In the genomic region with DNA sequence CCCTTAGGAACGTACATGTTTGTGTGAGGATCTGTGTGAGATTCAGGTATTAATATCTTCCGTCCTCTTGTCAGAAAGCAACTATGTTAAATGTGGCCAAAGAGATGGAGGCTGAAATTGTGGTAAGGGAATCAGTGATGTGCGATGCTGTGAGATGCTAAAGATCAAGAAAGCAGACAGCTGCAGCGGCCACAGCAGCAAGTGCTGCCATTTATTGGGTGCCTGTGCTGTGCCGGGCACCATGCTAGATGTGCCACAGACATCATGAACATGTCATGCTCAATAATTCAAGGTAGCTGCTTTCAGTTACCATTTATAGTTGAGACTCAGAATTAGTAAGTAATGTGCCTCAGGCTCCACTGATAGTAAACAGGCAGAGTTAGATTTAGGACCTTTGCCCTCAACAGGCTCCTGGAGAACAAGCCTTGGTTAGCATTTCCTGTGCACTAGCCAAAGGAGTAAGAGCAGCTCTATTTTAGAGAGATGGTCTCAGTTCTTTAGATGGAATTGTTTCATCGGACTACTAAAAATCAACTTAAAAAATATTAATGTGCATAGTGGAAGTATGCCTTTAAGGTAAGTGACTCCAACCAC, we compare ENCODE assay signal across 3 cellular contexts.
TF ChIP-seq lines count a peak whose summit lies in the region.

No MANE protein-coding gene starts in this region.

TF ChIP-seq in GM12891, 5 proteins besides CTCF, POLR2A, EP300 and RAD21:
- TF ChIP-seq POU2F2 (IDR thresholded peaks at IDR 0.05; ENCODE audit: low read depth, low read length) = no peak
- TF ChIP-seq POLR2AphosphoS5 (IDR thresholded peaks at IDR 0.05; ENCODE audit: low read depth, low read length) = no peak
- TF ChIP-seq PAX5 (IDR thresholded peaks at IDR 0.05; ENCODE audit: insufficient read depth, low read length, severe bottlenecking) = no peak
- TF ChIP-seq TAF1 (IDR thresholded peaks at IDR 0.05; ENCODE audit: low read depth, low read length) = no peak
- no peak for TF ChIP-seq SPI1 (IDR thresholded peaks at IDR 0.05; ENCODE audit: low read depth, low read length)
TF ChIP-seq in GM12891: peak in this region for 0.

TF ChIP-seq in GM12878, 131 proteins besides CTCF, POLR2A, EP300 and RAD21:
- TF ChIP-seq, protein P1, sequence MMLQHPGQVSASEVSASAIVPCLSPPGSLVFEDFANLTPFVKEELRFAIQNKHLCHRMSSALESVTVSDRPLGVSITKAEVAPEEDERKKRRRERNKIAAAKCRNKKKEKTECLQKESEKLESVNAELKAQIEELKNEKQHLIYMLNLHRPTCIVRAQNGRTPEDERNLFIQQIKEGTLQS (IDR thresholded peaks at IDR 0.05; ENCODE audit: borderline replicate concordance, extremely low read depth, low read depth, low read length) = no peak
- TF ChIP-seq, protein P2, sequence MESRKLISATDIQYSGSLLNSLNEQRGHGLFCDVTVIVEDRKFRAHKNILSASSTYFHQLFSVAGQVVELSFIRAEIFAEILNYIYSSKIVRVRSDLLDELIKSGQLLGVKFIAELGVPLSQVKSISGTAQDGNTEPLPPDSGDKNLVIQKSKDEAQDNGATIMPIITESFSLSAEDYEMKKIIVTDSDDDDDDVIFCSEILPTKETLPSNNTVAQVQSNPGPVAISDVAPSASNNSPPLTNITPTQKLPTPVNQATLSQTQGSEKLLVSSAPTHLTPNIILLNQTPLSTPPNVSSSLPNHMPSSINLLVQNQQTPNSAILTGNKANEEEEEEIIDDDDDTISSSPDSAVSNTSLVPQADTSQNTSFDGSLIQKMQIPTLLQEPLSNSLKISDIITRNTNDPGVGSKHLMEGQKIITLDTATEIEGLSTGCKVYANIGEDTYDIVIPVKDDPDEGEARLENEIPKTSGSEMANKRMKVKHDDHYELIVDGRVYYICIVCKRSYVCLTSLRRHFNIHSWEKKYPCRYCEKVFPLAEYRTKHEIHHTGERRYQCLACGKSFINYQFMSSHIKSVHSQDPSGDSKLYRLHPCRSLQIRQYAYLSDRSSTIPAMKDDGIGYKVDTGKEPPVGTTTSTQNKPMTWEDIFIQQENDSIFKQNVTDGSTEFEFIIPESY (IDR thresholded peaks at IDR 0.05) = no peak
- TF ChIP-seq MXI1 (IDR thresholded peaks at IDR 0.05; ENCODE audit: low read depth, low read length) = no peak
- no peak for TF ChIP-seq BMI1 (IDR thresholded peaks at IDR 0.05; ENCODE audit: borderline replicate concordance)
- TF ChIP-seq RAD51 (IDR thresholded peaks at IDR 0.05) = no peak
- no peak for TF ChIP-seq RUNX3 (IDR thresholded peaks at IDR 0.05; ENCODE audit: low read length)
- no peak for TF ChIP-seq YBX1 (IDR thresholded peaks at IDR 0.05)
- no peak for TF ChIP-seq TCF12 (IDR thresholded peaks at IDR 0.05; ENCODE audit: low read depth, low read length)
- TF ChIP-seq CREB1 (IDR thresholded peaks at IDR 0.05; ENCODE audit: low read depth) = no peak
- no peak for TF ChIP-seq NR2C2 (IDR thresholded peaks at IDR 0.05; ENCODE audit: borderline replicate concordance, control insufficient read depth, insufficient read length, low read depth)
- no peak for TF ChIP-seq SIN3A (IDR thresholded peaks at IDR 0.05; ENCODE audit: low read depth, low read length)
- no peak for TF ChIP-seq NFIC (IDR thresholded peaks at IDR 0.05; ENCODE audit: low read depth, low read length)
- TF ChIP-seq CHD2 (IDR thresholded peaks at IDR 0.05; ENCODE audit: borderline replicate concordance, low read depth, low read length) = no peak
- no peak for TF ChIP-seq CREM (IDR thresholded peaks at IDR 0.05; ENCODE audit: low read depth)
- TF ChIP-seq SMARCA5 (IDR thresholded peaks at IDR 0.05) = no peak
- no peak for TF ChIP-seq SUZ12 (IDR thresholded peaks at IDR 0.05; ENCODE audit: unreplicated experiment)

TF ChIP-seq in HepG2, 621 proteins besides CTCF, POLR2A, EP300 and RAD21:
- TF ChIP-seq NBN (conservative IDR thresholded peaks at IDR 0.05) (no peak), NCOA5 (CRISPR knock-in tag; IDR thresholded peaks at IDR 0.05) (no peak), RNF2 (conservative IDR thresholded peaks at IDR 0.05; ENCODE audit: low read depth) (no peak), ZFYVE20 (CRISPR knock-in tag; IDR thresholded peaks at IDR 0.05; ENCODE audit: borderline replicate concordance, low read depth) (no peak), MTF2 (CRISPR knock-in tag; IDR thresholded peaks at IDR 0.05; ENCODE audit: borderline replicate concordance) (no peak), ZNF557 (CRISPR knock-in tag; IDR thresholded peaks at IDR 0.05) (no peak), ZNF205 (CRISPR knock-in tag; IDR thresholded peaks at IDR 0.05) (no peak), KDM5A (IDR thresholded peaks at IDR 0.05; ENCODE audit: borderline replicate concordance, low read length) (no peak)
- TF ChIP-seq, protein P3, sequence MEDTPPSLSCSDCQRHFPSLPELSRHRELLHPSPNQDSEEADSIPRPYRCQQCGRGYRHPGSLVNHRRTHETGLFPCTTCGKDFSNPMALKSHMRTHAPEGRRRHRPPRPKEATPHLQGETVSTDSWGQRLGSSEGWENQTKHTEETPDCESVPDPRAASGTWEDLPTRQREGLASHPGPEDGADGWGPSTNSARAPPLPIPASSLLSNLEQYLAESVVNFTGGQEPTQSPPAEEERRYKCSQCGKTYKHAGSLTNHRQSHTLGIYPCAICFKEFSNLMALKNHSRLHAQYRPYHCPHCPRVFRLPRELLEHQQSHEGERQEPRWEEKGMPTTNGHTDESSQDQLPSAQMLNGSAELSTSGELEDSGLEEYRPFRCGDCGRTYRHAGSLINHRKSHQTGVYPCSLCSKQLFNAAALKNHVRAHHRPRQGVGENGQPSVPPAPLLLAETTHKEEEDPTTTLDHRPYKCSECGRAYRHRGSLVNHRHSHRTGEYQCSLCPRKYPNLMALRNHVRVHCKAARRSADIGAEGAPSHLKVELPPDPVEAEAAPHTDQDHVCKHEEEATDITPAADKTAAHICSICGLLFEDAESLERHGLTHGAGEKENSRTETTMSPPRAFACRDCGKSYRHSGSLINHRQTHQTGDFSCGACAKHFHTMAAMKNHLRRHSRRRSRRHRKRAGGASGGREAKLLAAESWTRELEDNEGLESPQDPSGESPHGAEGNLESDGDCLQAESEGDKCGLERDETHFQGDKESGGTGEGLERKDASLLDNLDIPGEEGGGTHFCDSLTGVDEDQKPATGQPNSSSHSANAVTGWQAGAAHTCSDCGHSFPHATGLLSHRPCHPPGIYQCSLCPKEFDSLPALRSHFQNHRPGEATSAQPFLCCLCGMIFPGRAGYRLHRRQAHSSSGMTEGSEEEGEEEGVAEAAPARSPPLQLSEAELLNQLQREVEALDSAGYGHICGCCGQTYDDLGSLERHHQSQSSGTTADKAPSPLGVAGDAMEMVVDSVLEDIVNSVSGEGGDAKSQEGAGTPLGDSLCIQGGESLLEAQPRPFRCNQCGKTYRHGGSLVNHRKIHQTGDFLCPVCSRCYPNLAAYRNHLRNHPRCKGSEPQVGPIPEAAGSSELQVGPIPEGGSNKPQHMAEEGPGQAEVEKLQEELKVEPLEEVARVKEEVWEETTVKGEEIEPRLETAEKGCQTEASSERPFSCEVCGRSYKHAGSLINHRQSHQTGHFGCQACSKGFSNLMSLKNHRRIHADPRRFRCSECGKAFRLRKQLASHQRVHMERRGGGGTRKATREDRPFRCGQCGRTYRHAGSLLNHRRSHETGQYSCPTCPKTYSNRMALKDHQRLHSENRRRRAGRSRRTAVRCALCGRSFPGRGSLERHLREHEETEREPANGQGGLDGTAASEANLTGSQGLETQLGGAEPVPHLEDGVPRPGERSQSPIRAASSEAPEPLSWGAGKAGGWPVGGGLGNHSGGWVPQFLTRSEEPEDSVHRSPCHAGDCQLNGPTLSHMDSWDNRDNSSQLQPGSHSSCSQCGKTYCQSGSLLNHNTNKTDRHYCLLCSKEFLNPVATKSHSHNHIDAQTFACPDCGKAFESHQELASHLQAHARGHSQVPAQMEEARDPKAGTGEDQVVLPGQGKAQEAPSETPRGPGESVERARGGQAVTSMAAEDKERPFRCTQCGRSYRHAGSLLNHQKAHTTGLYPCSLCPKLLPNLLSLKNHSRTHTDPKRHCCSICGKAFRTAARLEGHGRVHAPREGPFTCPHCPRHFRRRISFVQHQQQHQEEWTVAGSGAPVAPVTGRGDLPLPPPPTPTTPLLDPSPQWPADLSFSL (CRISPR knock-in tag; IDR thresholded peaks at IDR 0.05) = no peak
- TF ChIP-seq, protein P4, sequence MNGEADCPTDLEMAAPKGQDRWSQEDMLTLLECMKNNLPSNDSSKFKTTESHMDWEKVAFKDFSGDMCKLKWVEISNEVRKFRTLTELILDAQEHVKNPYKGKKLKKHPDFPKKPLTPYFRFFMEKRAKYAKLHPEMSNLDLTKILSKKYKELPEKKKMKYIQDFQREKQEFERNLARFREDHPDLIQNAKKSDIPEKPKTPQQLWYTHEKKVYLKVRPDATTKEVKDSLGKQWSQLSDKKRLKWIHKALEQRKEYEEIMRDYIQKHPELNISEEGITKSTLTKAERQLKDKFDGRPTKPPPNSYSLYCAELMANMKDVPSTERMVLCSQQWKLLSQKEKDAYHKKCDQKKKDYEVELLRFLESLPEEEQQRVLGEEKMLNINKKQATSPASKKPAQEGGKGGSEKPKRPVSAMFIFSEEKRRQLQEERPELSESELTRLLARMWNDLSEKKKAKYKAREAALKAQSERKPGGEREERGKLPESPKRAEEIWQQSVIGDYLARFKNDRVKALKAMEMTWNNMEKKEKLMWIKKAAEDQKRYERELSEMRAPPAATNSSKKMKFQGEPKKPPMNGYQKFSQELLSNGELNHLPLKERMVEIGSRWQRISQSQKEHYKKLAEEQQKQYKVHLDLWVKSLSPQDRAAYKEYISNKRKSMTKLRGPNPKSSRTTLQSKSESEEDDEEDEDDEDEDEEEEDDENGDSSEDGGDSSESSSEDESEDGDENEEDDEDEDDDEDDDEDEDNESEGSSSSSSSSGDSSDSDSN (CRISPR knock-in tag; IDR thresholded peaks at IDR 0.05) = no peak
